ENCODE assay signal across 8 cellular contexts in genomic region chr2:204341887-204342276, GRCh38.
"Had no signal": no experiment of that assay in that cellular context is flagged by ENCODE, and none has a peak within 500 bp of the region (broad histone marks: within the 10 kb centered on the region; RNA-seq: fewer than 3 reads in every experiment).

No MANE protein-coding gene starts in this region.

- DNase-seq: GOT3, H7, HFFc6, IMR-90 had no signal

- H3K9ac ChIP-seq: GM23248 had no signal

- H3K4me3 ChIP-seq: GM23248, HAP-1 had no signal

- H3K27ac ChIP-seq: GM23248, HL-60 had no signal

- H3K4me3 Mint-ChIP-seq: HFFc6 had no signal

- H3K4me1 ChIP-seq: HAP-1 had no signal

- H3K9me3 ChIP-seq: HAP-1 had no signal

- H3K36me3 ChIP-seq: HAP-1 had no signal

- ATAC-seq: HCT116 had no signal
